In genomic region chr2:151852260-151853069, GRCh38 we compare ENCODE assay signal across 2 cellular contexts.
A peak's percentile ranks its signal among the peaks of the same experiment; 100 is the strongest.
TF ChIP-seq lines count a peak whose summit lies in the region.

No MANE protein-coding gene starts in this region.

TF ChIP-seq in HepG2, 621 proteins besides CTCF, POLR2A, EP300 and RAD21 (continues in another document):
- TF ChIP-seq ZNF773 (CRISPR knock-in tag; IDR thresholded peaks at IDR 0.05; ENCODE audit: borderline replicate concordance) (no peak), NR2F1 (CRISPR knock-in tag; IDR thresholded peaks at IDR 0.05) (peak in 1 of 2 experiments; percentile 60; a peak in 1 of 4 replicates), ERF (CRISPR knock-in tag; IDR thresholded peaks at IDR 0.05) (no peak), MBD4 (IDR thresholded peaks at IDR 0.05; ENCODE audit: borderline replicate concordance, low read length) (0 out of 2 replicates have a peak, but pooled peaks have one; percentile 62), ZIK1 (CRISPR knock-in tag; IDR thresholded peaks at IDR 0.05; ENCODE audit: borderline replicate concordance, low read depth) (no peak), FOXP1 (IDR thresholded peaks at IDR 0.05) (no peak), FOXP1 (CRISPR knock-in tag; IDR thresholded peaks at IDR 0.05) (no peak), MXD3 (CRISPR knock-in tag; IDR thresholded peaks at IDR 0.05) (no peak), STAT6 (CRISPR knock-in tag; IDR thresholded peaks at IDR 0.05; ENCODE audit: borderline replicate concordance) (no peak), MXI1 (IDR thresholded peaks at IDR 0.05; ENCODE audit: borderline replicate concordance, low read depth, low read length) (no peak), MAZ (IDR thresholded peaks at IDR 0.05; ENCODE audit: borderline replicate concordance, low read depth, low read length) (no peak), MAZ (CRISPR knock-in tag; IDR thresholded peaks at IDR 0.05; ENCODE audit: low read depth) (0 out of 2 replicates have a peak, but pooled peaks have one; percentile 13), TFAP4 (IDR thresholded peaks at IDR 0.05; ENCODE audit: borderline replicate concordance, low read depth) (0 out of 2 replicates have a peak, but pooled peaks have one; percentile 39), ATF5 (CRISPR knock-in tag; IDR thresholded peaks at IDR 0.05; ENCODE audit: low read depth) (no peak), PTBP1 (IDR thresholded peaks at IDR 0.05; ENCODE audit: low read depth, low read length, poor library complexity, severe bottlenecking) (no peak), ZC3H13 (CRISPR knock-in tag; IDR thresholded peaks at IDR 0.05) (no peak), MAX (IDR thresholded peaks at IDR 0.05) (0 out of 2 replicates have a peak, but pooled peaks have one; percentile 14), NCOA1 (CRISPR knock-in tag; IDR thresholded peaks at IDR 0.05) (no peak), SATB2 (CRISPR knock-in tag; IDR thresholded peaks at IDR 0.05) (no peak), MAFK (conservative IDR thresholded peaks at IDR 0.05 in 1 of 2, IDR thresholded peaks at IDR 0.05 in 1 of 2; ENCODE audit: low read length in 2 of 2) (no peak), ZSCAN31 (CRISPR knock-in tag; IDR thresholded peaks at IDR 0.05; ENCODE audit: low read depth) (no peak), SALL1 (CRISPR knock-in tag; IDR thresholded peaks at IDR 0.05) (0 out of 2 replicates have a peak, but pooled peaks have one; percentile 10), ZNF12 (CRISPR knock-in tag; IDR thresholded peaks at IDR 0.05) (no peak), ZSCAN20 (CRISPR knock-in tag; IDR thresholded peaks at IDR 0.05; ENCODE audit: borderline replicate concordance) (no peak), ZSCAN29 (CRISPR knock-in tag; conservative IDR thresholded peaks at IDR 0.05) (no peak), ZNF503 (CRISPR knock-in tag; IDR thresholded peaks at IDR 0.05) (0 out of 2 replicates have a peak, but pooled peaks have one; percentile 12)

TF ChIP-seq in K562, 482 proteins besides CTCF, POLR2A, EP300 and RAD21:
- TF ChIP-seq ATF7 (IDR thresholded peaks at IDR 0.05) (peak; percentile 43; the same call in 1 of the 2 replicates), ATF1 (CRISPR knock-in tag; IDR thresholded peaks at IDR 0.05) (no peak), ATF1 (tag; IDR thresholded peaks at IDR 0.05) (peak; percentile 55), BCOR (IDR thresholded peaks at IDR 0.05) (no peak), CREM (IDR thresholded peaks at IDR 0.05; ENCODE audit: low read depth) (0 out of 2 replicates have a peak, but pooled peaks have one; percentile 8), ATF3 (IDR thresholded peaks at IDR 0.05) (peak; percentile 31; the same call in 1 of the 2 replicates), ATF3 (CRISPR knock-in tag; conservative IDR thresholded peaks at IDR 0.05) (no peak)
